In the genomic region with DNA sequence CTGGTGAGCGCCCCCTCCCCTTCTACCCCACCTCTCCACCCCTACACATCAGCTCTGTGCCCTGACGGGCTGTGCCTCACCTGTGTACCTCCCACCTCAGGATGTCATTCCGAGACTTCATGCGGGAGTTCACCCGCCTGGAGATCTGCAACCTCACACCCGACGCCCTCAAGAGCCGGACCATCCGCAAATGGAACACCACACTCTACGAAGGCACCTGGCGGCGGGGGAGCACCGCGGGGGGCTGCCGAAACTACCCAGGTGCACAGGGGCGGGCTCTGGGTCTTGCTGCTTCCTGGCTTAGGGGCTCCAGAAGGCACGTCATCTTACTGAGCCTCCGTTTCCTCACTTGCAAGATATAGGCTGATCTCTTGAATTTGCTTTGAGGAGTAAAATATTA, we compare ENCODE assay signal across 20 cellular contexts. TPM values are rescaled to one million over a fixed set of nuclear protein-coding genes. Genes with fewer than 3 reads are reported as not detected.
DNase-seq lines count a peak whose midpoint lies in the region; ATAC-seq, FAIRE-seq and TF ChIP-seq lines count a peak whose summit lies in the region.
"Had no signal": no experiment of that assay in that cellular context is flagged by ENCODE, and none has a peak within 500 bp of the region (broad histone marks: within the 10 kb centered on the region; RNA-seq: fewer than 3 reads in every experiment).

No MANE protein-coding gene starts in this region.

- peak overlapping the region; percentile 7 for H3K27ac Mint-ChIP-seq in activated T-helper 17 cell treated with anti-CD3 and anti-CD28 coated beads, Interleukin-2, amount 50 U/mL, for 72 hours
- H3K27ac Mint-ChIP-seq in stimulated activated memory B cell treated with anti-CD40 and anti-IgM and Interleukin-4, amounts not matched to agents 10 μg/mL and 1 μg/mL and 100 μg/mL, for 72 hours = no peak overlapping the region

- intact Hi-C loops in kidney (cut with DNase I) = no loop called here
- intact Hi-C loops in sciatic nerve (cut with DNase I) = no loop called here

- ATAC-seq in activated T-helper 17 cell treated with anti-CD3 and anti-CD28 coated beads, Interleukin-2, amount 50 U/mL, for 72 hours (replicated peaks) = no peak
- ATAC-seq in sciatic nerve = no peak
- peak; percentile 15 for ATAC-seq in stimulated activated memory B cell treated with anti-CD40 and anti-IgM and Interleukin-4, amounts not matched to agents 10 μg/mL and 1 μg/mL and 100 μg/mL, for 72 hours
- ATAC-seq: A549, HCT116 had no signal

- no peaks in the 10 kb centered on the region for H3K9me3 Mint-ChIP-seq in activated T-helper 17 cell treated with anti-CD3 and anti-CD28 coated beads, Interleukin-2, amount 50 U/mL, for 72 hours
- no peaks in the 10 kb centered on the region for H3K9me3 Mint-ChIP-seq in stimulated activated memory B cell treated with anti-CD40 and anti-IgM and Interleukin-4, amounts not matched to agents 10 μg/mL and 1 μg/mL and 100 μg/mL, for 72 hours
- H3K9me3 Mint-ChIP-seq: CD4-positive, alpha-beta memory T cell; IgD-negative memory B cell had no signal

- peaks cover 6% of the 10 kb centered on the region for H3K4me1 Mint-ChIP-seq in activated T-helper 17 cell treated with anti-CD3 and anti-CD28 coated beads, Interleukin-2, amount 50 U/mL, for 72 hours
- H3K4me1 Mint-ChIP-seq in stimulated activated memory B cell treated with anti-CD40 and anti-IgM and Interleukin-4, amounts not matched to agents 10 μg/mL and 1 μg/mL and 100 μg/mL, for 72 hours = peaks cover 15% of the 10 kb centered on the region

- no peak overlapping the region for H3K9ac ChIP-seq in kidney (ENCODE audit: low read length in 2 of 2)

- no peaks in the 10 kb centered on the region for H3K27me3 Mint-ChIP-seq in activated T-helper 17 cell treated with anti-CD3 and anti-CD28 coated beads, Interleukin-2, amount 50 U/mL, for 72 hours
- H3K27me3 Mint-ChIP-seq in stimulated activated memory B cell treated with anti-CD40 and anti-IgM and Interleukin-4, amounts not matched to agents 10 μg/mL and 1 μg/mL and 100 μg/mL, for 72 hours = no peaks in the 10 kb centered on the region
- H3K27me3 Mint-ChIP-seq: CD4-positive, alpha-beta memory T cell; IgD-negative memory B cell had no signal

- no peak overlapping the region for H3K4me3 ChIP-seq in kidney (ENCODE audit: low read length in 2 of 2)
- H3K4me3 ChIP-seq: A549 had no signal

- no peak for TF ChIP-seq POLR2A in H54 (IDR thresholded peaks at IDR 0.05; ENCODE audit: low read depth, low read length)

- no peaks in the 10 kb centered on the region for H3K9me3 ChIP-seq in kidney (ENCODE audit: control insufficient read depth in 1 of 2, low read length in 2 of 2)
- H3K9me3 ChIP-seq: A549, BE2C had no signal

- H3K36me3 Mint-ChIP-seq in activated T-helper 17 cell treated with anti-CD3 and anti-CD28 coated beads, Interleukin-2, amount 50 U/mL, for 72 hours (ENCODE audit: low read depth) = peaks cover 87% of the 10 kb centered on the region
- H3K36me3 Mint-ChIP-seq in stimulated activated memory B cell treated with anti-CD40 and anti-IgM and Interleukin-4, amounts not matched to agents 10 μg/mL and 1 μg/mL and 100 μg/mL, for 72 hours = peaks cover 40% of the 10 kb centered on the region

- peaks cover 20 to 34% of the 10 kb centered on the region in 2 donors for H3K36me3 ChIP-seq in kidney (ENCODE audit: control insufficient read depth in 1 of 2, insufficient read depth in 2 of 2, low read length in 2 of 2)
- H3K36me3 ChIP-seq: BE2C had no signal

- FAIRE-seq in kidney (lab: Jason Lieb, UNC) (no peak), H54 (lab: Jason Lieb, UNC) (no peak)
- FAIRE-seq: A549, G401.6, GM12892, H1 had no signal

- peaks cover 0 to 1% of the 10 kb centered on the region in 2 donors for H3K4me1 ChIP-seq in kidney (ENCODE audit: control insufficient read depth in 1 of 2, insufficient read depth in 1 of 2, low read depth in 1 of 2, low read length in 2 of 2)
- H3K4me1 ChIP-seq: BE2C had no signal

- no peak overlapping the region for H3K4me3 Mint-ChIP-seq in activated T-helper 17 cell treated with anti-CD3 and anti-CD28 coated beads, Interleukin-2, amount 50 U/mL, for 72 hours
- no peak overlapping the region for H3K4me3 Mint-ChIP-seq in stimulated activated memory B cell treated with anti-CD40 and anti-IgM and Interleukin-4, amounts not matched to agents 10 μg/mL and 1 μg/mL and 100 μg/mL, for 72 hours
- H3K4me3 Mint-ChIP-seq: CD4-positive, alpha-beta memory T cell had no signal

- TF ChIP-seq CTCF in kidney (IDR thresholded peaks at IDR 0.05; ENCODE audit: borderline replicate concordance, extremely low read depth, insufficient read depth) = no peak

- DNase-seq in kidney = peak; percentile 46
- peak; percentile 44 for DNase-seq in sciatic nerve (ENCODE audit: low spot score)
- DNase-seq in NCI-H774 (lab: John Stamatoyannopoulos, UW) = no peak
- no peak for DNase-seq in H54 (ENCODE audit: insufficient read length, low spot score)
- no peak for DNase-seq in DMS153 (lab: John Stamatoyannopoulos, UW)
- DNase-seq: BE2C; CD4-positive, alpha-beta memory T cell; DMS79 treated with DMSO at 0.1 percent for 48 hours; EL had no signal

- no peak overlapping the region for H3K27ac ChIP-seq in kidney (ENCODE audit: low read depth in 2 of 2, low read length in 2 of 2)
- H3K27ac ChIP-seq: A549, C4-2B had no signal

RNA-seq across cellular contexts. Expression of a gene that starts 6.8 kb away (rescaled TPM):
- total RNA-seq in activated T-helper 17 cell treated with anti-CD3 and anti-CD28 coated beads, Interleukin-2, amount 50 U/mL, for 72 hours = 100 to 1,000 TPM; 143 to 150 TPM
- 328 TPM for total RNA-seq in kidney
- 92.5 TPM for polyA plus RNA-seq in kidney (ENCODE audit: insufficient read depth, low read depth, low replicate concordance)
- 125 TPM for total RNA-seq in sciatic nerve

RNA-seq across cellular contexts. Expression of a gene that starts 18.5 kb away (rescaled TPM):
- not detected for total RNA-seq in activated T-helper 17 cell treated with anti-CD3 and anti-CD28 coated beads, Interleukin-2, amount 50 U/mL, for 72 hours
- total RNA-seq in kidney (not detected), sciatic nerve (not detected)
- 0.43 TPM for polyA plus RNA-seq in kidney (ENCODE audit: insufficient read depth, low read depth, low replicate concordance)
- total RNA-seq: CD4-positive, alpha-beta memory T cell; H1; HT-29 had no signal
- polyA plus RNA-seq: A549; AG04450; CD4-positive, alpha-beta memory T cell; IgD-negative memory B cell had no signal

RNA-seq across cellular contexts. Expression of a gene that starts 54.2 kb away (rescaled TPM):
- total RNA-seq in activated T-helper 17 cell treated with anti-CD3 and anti-CD28 coated beads, Interleukin-2, amount 50 U/mL, for 72 hours = 10 to 100 TPM; 28.9 to 30.8 TPM
- total RNA-seq in kidney (69.8 TPM), sciatic nerve (75.9 TPM)
- polyA plus RNA-seq in kidney (ENCODE audit: insufficient read depth, low read depth, low replicate concordance) = 21.2 TPM

Comparison
In these comparisons a context has a peak if more than half of its experiments do, and no peak if none do; other contexts are left out.
1. DNase-seq: peak in kidney (single experiment) and sciatic nerve (single experiment); none in NCI-H774 (single experiment), H54 (single experiment) and DMS153 (single experiment).